In genomic region chr6:95293257-95293656, GRCh38 we compare ENCODE assay signal across 8 cellular contexts.
"Had no signal": no experiment of that assay in that cellular context is flagged by ENCODE, and none has a peak within 500 bp of the region (broad histone marks: within the 10 kb centered on the region; RNA-seq: fewer than 3 reads in every experiment).

No MANE protein-coding gene starts in this region.

- FAIRE-seq: G401.6, GM12878, GM12891, GM12892, GM18507, GM19239 had no signal

- H3K4me3 ChIP-seq: GM12878 had no signal

- ATAC-seq: GM12878 had no signal

- DNase-seq: GDM1, GF-D8 had no signal
